In genomic region chr2:172938713-172939375, GRCh38 we compare ENCODE assay signal across 18 cellular contexts.
DNase-seq lines count a peak whose midpoint lies in the region; ATAC-seq and TF ChIP-seq lines count a peak whose summit lies in the region.
"Had no signal": no experiment of that assay in that cellular context is flagged by ENCODE, and none has a peak within 500 bp of the region (broad histone marks: within the 10 kb centered on the region; RNA-seq: fewer than 3 reads in every experiment).

No MANE protein-coding gene starts in this region.

- H3K27ac ChIP-seq in body of pancreas (peak overlapping the region in 2 of 4 donors; percentile 64 to 67), transverse colon (peak overlapping the region in 3 of 4 donors; percentile 9 to 28 (median 22)), foreskin keratinocyte (no peak overlapping the region)
- H3K27ac ChIP-seq: BLaER1, SJCRH30 had no signal

- no peaks in the 10 kb centered on the region for H3K36me3 ChIP-seq in body of pancreas (replicated peaks in 1 of 2; ENCODE audit: insufficient read depth in 1 of 2, low read depth in 2 of 2)
- H3K36me3 ChIP-seq in transverse colon = no peaks in the 10 kb centered on the region
- H3K36me3 ChIP-seq: BLaER1, SJCRH30 had no signal

- CTCF ChIA-PET in HEK293T (lab: Yijun Ruan, JAX) = no interaction called here

- H3K9me3 ChIP-seq in body of pancreas (no peaks in the 10 kb centered on the region), transverse colon (no peaks in the 10 kb centered on the region)

- H3K27me3 ChIP-seq in body of pancreas (no peaks in the 10 kb centered on the region), transverse colon (no peaks in the 10 kb centered on the region), foreskin keratinocyte (no peaks in the 10 kb centered on the region)
- H3K27me3 ChIP-seq: BLaER1, SJCRH30 had no signal

- TF ChIP-seq EP300 in transverse colon (IDR thresholded peaks at IDR 0.05; ENCODE audit: low read depth) = no peak

- in situ Hi-C loops in transverse colon (cut with MboI; ENCODE audit: low pct_ligation_motif_present in 1 of 4, low pct_unique_long_range_greater_than_20kb in 1 of 4, low sequenced_read_pairs in 3 of 4) = loop anchor here (10.0 to 25.0 kb wide), 3 partner anchors 74 to 134 kb away; no protein-coding TSS in a partner anchor

- H3K4me1 ChIP-seq in body of pancreas (peaks cover 13% of the 10 kb centered on the region), transverse colon (peaks cover 0 to 5% (median 2%) of the 10 kb centered on the region in 4 donors), foreskin keratinocyte (peaks cover 5% of the 10 kb centered on the region)
- H3K4me1 ChIP-seq: BLaER1, SJCRH30 had no signal

- DNase-seq in NCI-H2171 treated with DMSO at 0.1 percent for 48 hours (lab: John Stamatoyannopoulos, UW) = peak; percentile 18
- DNase-seq in NCI-H2171 (lab: John Stamatoyannopoulos, UW) = no peak
- DNase-seq in body of pancreas = peak in 1 of 4 donors; percentile 28
- DNase-seq in fibroblast of villous mesenchyme (ENCODE audit: low read depth) = peak; percentile 33
- DNase-seq in transverse colon = no peak
- no peak for DNase-seq in foreskin keratinocyte
- DNase-seq in HEK293T (ENCODE audit: extremely low spot score) = no peak
- DNase-seq: 8988T; CD8-positive, alpha-beta memory T cell; DND-41; GDM1; HFFc6; Karpas-422; NCI-H187 treated with DMSO at 0.1 percent for 48 hours; PC-3; SJCRH30 had no signal

- peak; percentile 95 for ATAC-seq in body of pancreas
- ATAC-seq in HG02588 (IDR thresholded peaks at IDR 0.05; ENCODE audit: unreplicated experiment) = no peak
- ATAC-seq in foreskin keratinocyte = no peak
- ATAC-seq: PC-3 had no signal

- WGBS in body of pancreas, 2 donors = 26 to 34% methylated on average over 5 of the region's 5 CpGs
- WGBS in transverse colon (ENCODE audit: low coverage in 1 of 2), 2 donors = 26 to 47% methylated on average over 5 of the region's 5 CpGs

- POLR2A ChIA-PET in HEK293T (lab: Yijun Ruan, JAX) = no interaction called here

- TF ChIP-seq POLR2A in body of pancreas (IDR thresholded peaks at IDR 0.05) (no peak), transverse colon (IDR thresholded peaks at IDR 0.05) (no peak)

- intact Hi-C loops in body of pancreas (cut with DNase I) = no loop called here
- intact Hi-C loops in transverse colon (cut with DNase I; ENCODE audit: low total_unique reads) = no loop called here

- TF ChIP-seq CTCF in body of pancreas (IDR thresholded peaks at IDR 0.05) (no peak), fibroblast of villous mesenchyme (IDR thresholded peaks at IDR 0.05; ENCODE audit: insufficient read depth, low read depth, low read length) (no peak), transverse colon (IDR thresholded peaks at IDR 0.05) (no peak), foreskin keratinocyte (conservative IDR thresholded peaks at IDR 0.05) (no peak)

- no peak overlapping the region for H3K4me3 ChIP-seq in body of pancreas
- no peak overlapping the region for H3K4me3 ChIP-seq in fibroblast of villous mesenchyme (ENCODE audit: low read depth, low read length)
- no peak overlapping the region for H3K4me3 ChIP-seq in transverse colon
- H3K4me3 ChIP-seq: BLaER1, SJCRH30 had no signal

TF ChIP-seq in HEK293T, 16 proteins besides CTCF, POLR2A, EP300 and RAD21:
- TF ChIP-seq SP1 (IDR thresholded peaks at IDR 0.05) = no peak
- no peak for TF ChIP-seq BHLHE40 (IDR thresholded peaks at IDR 0.05; ENCODE audit: borderline replicate concordance)
- no peak for TF ChIP-seq NFRKB (IDR thresholded peaks at IDR 0.05)
- no peak for TF ChIP-seq ZNF384 (IDR thresholded peaks at IDR 0.05)
- TF ChIP-seq, protein P1, sequence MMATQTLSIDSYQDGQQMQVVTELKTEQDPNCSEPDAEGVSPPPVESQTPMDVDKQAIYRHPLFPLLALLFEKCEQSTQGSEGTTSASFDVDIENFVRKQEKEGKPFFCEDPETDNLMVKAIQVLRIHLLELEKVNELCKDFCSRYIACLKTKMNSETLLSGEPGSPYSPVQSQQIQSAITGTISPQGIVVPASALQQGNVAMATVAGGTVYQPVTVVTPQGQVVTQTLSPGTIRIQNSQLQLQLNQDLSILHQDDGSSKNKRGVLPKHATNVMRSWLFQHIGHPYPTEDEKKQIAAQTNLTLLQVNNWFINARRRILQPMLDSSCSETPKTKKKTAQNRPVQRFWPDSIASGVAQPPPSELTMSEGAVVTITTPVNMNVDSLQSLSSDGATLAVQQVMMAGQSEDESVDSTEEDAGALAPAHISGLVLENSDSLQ (IDR thresholded peaks at IDR 0.05) = no peak
TF ChIP-seq in HEK293T: peak in this region for 0.

Comparison
In these comparisons a context has a peak if more than half of its experiments do, and no peak if none do; other contexts are left out.
1. DNase-seq: peak in NCI-H2171 treated with DMSO at 0.1 percent for 48 hours (single experiment) and fibroblast of villous mesenchyme (single experiment); none in NCI-H2171 (single experiment), transverse colon (single experiment), foreskin keratinocyte (0 of 2) and HEK293T (single experiment).